16 cellular contexts compared by ENCODE assay signal in genomic region chr6:166411721-166412151, GRCh38. TPM values are rescaled to one million over a fixed set of nuclear protein-coding genes. Genes with fewer than 3 reads are reported as not detected.
A peak's percentile ranks its signal among the peaks of the same experiment; 100 is the strongest.
DNase-seq lines count a peak whose midpoint lies in the region; ATAC-seq and TF ChIP-seq lines count a peak whose summit lies in the region.
"Had no signal": no experiment of that assay in that cellular context is flagged by ENCODE, and none has a peak within 500 bp of the region (broad histone marks: within the 10 kb centered on the region; RNA-seq: fewer than 3 reads in every experiment).

No MANE protein-coding gene starts in this region.

- no peak overlapping the region for H3K9ac ChIP-seq in trophoblast cell (ENCODE audit: low read length)

- no peak overlapping the region for H3K14ac ChIP-seq in trophoblast cell (ENCODE audit: low read length)

- H2AFZ ChIP-seq in trophoblast cell (ENCODE audit: insufficient read depth, low read length, poor library complexity), result no peak overlapping the region

- no peak overlapping the region for H4K8ac ChIP-seq in trophoblast cell (ENCODE audit: low read depth, low read length)

- intact Hi-C loops in CD4-positive, alpha-beta T cell (cut with DNase I, micrococcal nuclease), result loop anchor here in 1 of 2 experiments (10.0 kb wide), 1 partner anchor 213 kb away; the partner anchor contains the start of gene RPS6KA2
- intact Hi-C loops in activated CD8-positive, alpha-beta T cell treated with anti-CD3 and anti-CD28 coated beads for 36 hours (cut with micrococcal nuclease), result no loop called here
- intact Hi-C loops in vagina (cut with DNase I), result no loop called here

- no peak overlapping the region for H4K91ac ChIP-seq in trophoblast cell (ENCODE audit: low read depth, low read length)

- H3K18ac ChIP-seq in trophoblast cell (ENCODE audit: low read length), result no peak overlapping the region

- peaks cover 7% of the 10 kb centered on the region for H3K9me3 Mint-ChIP-seq in CD4-positive, alpha-beta T cell
- peaks cover 10% of the 10 kb centered on the region for H3K9me3 Mint-ChIP-seq in activated CD8-positive, alpha-beta T cell treated with anti-CD3 and anti-CD28 coated beads for 36 hours
- peaks cover 11% of the 10 kb centered on the region for H3K9me3 Mint-ChIP-seq in central memory CD8-positive, alpha-beta T cell

- no peaks in the 10 kb centered on the region for H3K27me3 ChIP-seq in CD4-positive, alpha-beta T cell (ENCODE audit: control insufficient read depth, insufficient read depth, low read length)
- no peaks in the 10 kb centered on the region for H3K27me3 ChIP-seq in vagina
- H3K27me3 ChIP-seq in trophoblast cell (ENCODE audit: insufficient read depth, low read length), result no peaks in the 10 kb centered on the region
- H3K27me3 ChIP-seq: adrenal gland had no signal

- CTCF ChIA-PET in CD4-positive, alpha-beta T cell (lab: Charles Lee), result interaction anchor here (1.9 kb wide), 1 partner anchor 11 kb away, joined by 11 read pairs; no protein-coding TSS in a partner anchor
- CTCF ChIA-PET in activated CD8-positive, alpha-beta T cell treated with anti-CD3 and anti-CD28 coated beads for 36 hours (lab: Charles Lee), result interaction anchor here (1.1 to 3.8 kb wide), 4 partner anchors 11 to 137 kb away, joined by 3 to 24 read pairs (median 8); no protein-coding TSS in a partner anchor

- POLR2A ChIA-PET in CD4-positive, alpha-beta T cell (lab: Charles Lee), result interaction anchor here (1.0 to 2.9 kb wide), 6 partner anchors 11 to 215 kb away, joined by 4 to 10 read pairs (median 4); partner anchors contain the start of gene RPS6KA2
- POLR2A ChIA-PET in activated CD8-positive, alpha-beta T cell treated with anti-CD3 and anti-CD28 coated beads for 36 hours (lab: Charles Lee), result no interaction called here

- peak overlapping the region; percentile 22 for H3K27ac ChIP-seq in CD4-positive, alpha-beta T cell (ENCODE audit: low read depth, low read length)
- H3K27ac ChIP-seq in coronary artery (no peak overlapping the region), vagina (no peak overlapping the region), trophoblast cell (ENCODE audit: low read depth, low read length) (no peak overlapping the region)
- H3K27ac ChIP-seq: adrenal gland, HL-60, RWPE1 had no signal

- H3K4me1 Mint-ChIP-seq in CD4-positive, alpha-beta T cell (ENCODE audit: low read depth), result peaks cover 79% of the 10 kb centered on the region
- peaks cover 63% of the 10 kb centered on the region for H3K4me1 Mint-ChIP-seq in activated CD8-positive, alpha-beta T cell treated with anti-CD3 and anti-CD28 coated beads for 36 hours (ENCODE audit: low read depth)
- peaks cover 64% of the 10 kb centered on the region for H3K4me1 Mint-ChIP-seq in central memory CD8-positive, alpha-beta T cell

- no peak overlapping the region for H2BK120ac ChIP-seq in trophoblast cell (ENCODE audit: insufficient read depth, low read length, poor library complexity)

- H4K12ac ChIP-seq in trophoblast cell (ENCODE audit: low read depth, low read length), result no peak overlapping the region

- H3K4ac ChIP-seq in trophoblast cell (ENCODE audit: low read depth, low read length), result no peak overlapping the region

- no peak overlapping the region for H2AK5ac ChIP-seq in trophoblast cell (ENCODE audit: low read length)

- H3K27ac Mint-ChIP-seq in CD4-positive, alpha-beta T cell, result peak overlapping the region; percentile 97
- peak overlapping the region; percentile 3 for H3K27ac Mint-ChIP-seq in activated CD8-positive, alpha-beta T cell treated with anti-CD3 and anti-CD28 coated beads for 36 hours
- H3K27ac Mint-ChIP-seq in central memory CD8-positive, alpha-beta T cell (ENCODE audit: low read depth), result peak overlapping the region; percentile 78

- TF ChIP-seq POLR2A in vagina (IDR thresholded peaks at IDR 0.05), result no peak

- no peaks in the 10 kb centered on the region for H3K9me3 ChIP-seq in CD4-positive, alpha-beta T cell (ENCODE audit: control insufficient read depth, low read length)
- no peaks in the 10 kb centered on the region for H3K9me3 ChIP-seq in vagina
- peaks cover 6% of the 10 kb centered on the region for H3K9me3 ChIP-seq in trophoblast cell (ENCODE audit: insufficient read depth, low read depth, low read length)
- H3K9me3 ChIP-seq: adrenal gland had no signal

- H3K79me1 ChIP-seq in trophoblast cell (ENCODE audit: low read length), result no peaks in the 10 kb centered on the region

- ATAC-seq in CD4-positive, alpha-beta T cell (ENCODE audit: poor library complexity), result peak; percentile 79
- peak; percentile 47 for ATAC-seq in GM19351 (IDR thresholded peaks at IDR 0.05; ENCODE audit: unreplicated experiment)
- ATAC-seq in activated CD8-positive, alpha-beta T cell treated with anti-CD3 and anti-CD28 coated beads for 36 hours, result peak; percentile 64
- peak; percentile 81 for ATAC-seq in central memory CD8-positive, alpha-beta T cell (replicated peaks; ENCODE audit: extremely low read depth, poor library complexity, severe bottlenecking)

- no peak overlapping the region for H3K4me2 ChIP-seq in trophoblast cell (ENCODE audit: low read length)

- H2BK5ac ChIP-seq in trophoblast cell (ENCODE audit: low read depth, low read length, poor library complexity), result no peak overlapping the region

- H3K4me3 ChIP-seq in coronary artery (no peak overlapping the region), vagina (no peak overlapping the region), trophoblast cell (ENCODE audit: low read depth, low read length) (no peak overlapping the region)
- H3K4me3 ChIP-seq: adrenal gland had no signal

- H3K4me1 ChIP-seq in vagina, result no peaks in the 10 kb centered on the region
- H3K4me1 ChIP-seq in trophoblast cell (ENCODE audit: control insufficient read depth in 1 of 2, insufficient read depth in 2 of 2, low read length in 2 of 2), result no peaks in the 10 kb centered on the region
- H3K4me1 ChIP-seq: adrenal gland had no signal

- H3K4me3 Mint-ChIP-seq in CD4-positive, alpha-beta T cell, result peak overlapping the region; percentile 76
- peak overlapping the region; percentile 1 for H3K4me3 Mint-ChIP-seq in activated CD8-positive, alpha-beta T cell treated with anti-CD3 and anti-CD28 coated beads for 36 hours
- H3K4me3 Mint-ChIP-seq in central memory CD8-positive, alpha-beta T cell, result peak overlapping the region; percentile 61

- no peak overlapping the region for H2BK12ac ChIP-seq in trophoblast cell (ENCODE audit: low read length)

- no peaks in the 10 kb centered on the region for H3K79me2 ChIP-seq in trophoblast cell (ENCODE audit: control insufficient read depth, insufficient read depth, low read length, poor library complexity)

- no peak for TF ChIP-seq CTCF in CD4-positive, alpha-beta T cell (IDR thresholded peaks at IDR 0.05)
- no peak for TF ChIP-seq CTCF in activated CD8-positive, alpha-beta T cell treated with anti-CD3 and anti-CD28 coated beads for 36 hours (IDR thresholded peaks at IDR 0.05)
- TF ChIP-seq CTCF in coronary artery (IDR thresholded peaks at IDR 0.05) (no peak), vagina (IDR thresholded peaks at IDR 0.05) (no peak)

- no peak overlapping the region for H3K23ac ChIP-seq in trophoblast cell (ENCODE audit: low read length)

- no CpG with 5 or more reads among the region's 12 CpGs for WGBS in trophoblast cell (ENCODE audit: extremely low coverage, insufficient coverage, insufficient read length)

- peaks cover 12% of the 10 kb centered on the region for H3K36me3 Mint-ChIP-seq in CD4-positive, alpha-beta T cell (ENCODE audit: low read depth)
- H3K36me3 Mint-ChIP-seq in activated CD8-positive, alpha-beta T cell treated with anti-CD3 and anti-CD28 coated beads for 36 hours (ENCODE audit: low read depth), result peaks cover 13% of the 10 kb centered on the region
- H3K36me3 Mint-ChIP-seq in central memory CD8-positive, alpha-beta T cell (ENCODE audit: insufficient read depth), result peaks cover 6% of the 10 kb centered on the region

- peak in 8 of 10 experiments; percentile 33 to 61 (median 44) for DNase-seq in CD4-positive, alpha-beta T cell
- peak; percentile 53 for DNase-seq in activated CD8-positive, alpha-beta T cell treated with anti-CD3 and anti-CD28 coated beads for 36 hours
- peak in 1 of 2 donors; percentile 35 for DNase-seq in central memory CD8-positive, alpha-beta T cell (ENCODE audit: low spot score in 2 of 2)
- no peak for DNase-seq in coronary artery (ENCODE audit: low spot score)
- DNase-seq in vagina (ENCODE audit: extremely low spot score in 2 of 2), result no peak
- no peak for DNase-seq in NCI-H69 (lab: John Stamatoyannopoulos, UW)
- no peak for DNase-seq in trophoblast cell
- DNase-seq: adrenal gland, DMS153, foreskin melanocyte, KBM-7, NCI-H1105 treated with DMSO at 0.1 percent for 48 hours, NCI-H2171 treated with DMSO at 0.1 percent for 48 hours had no signal

- H3K36me3 ChIP-seq in vagina, result peaks cover 0 to 15% of the 10 kb centered on the region in 2 donors
- peaks cover 8 to 13% of the 10 kb centered on the region in 2 experiments for H3K36me3 ChIP-seq in trophoblast cell (ENCODE audit: control insufficient read depth in 1 of 2, insufficient read depth in 2 of 2, low read length in 2 of 2)

- no peaks in the 10 kb centered on the region for H3K27me3 Mint-ChIP-seq in CD4-positive, alpha-beta T cell
- H3K27me3 Mint-ChIP-seq in activated CD8-positive, alpha-beta T cell treated with anti-CD3 and anti-CD28 coated beads for 36 hours, result no peaks in the 10 kb centered on the region
- H3K27me3 Mint-ChIP-seq in central memory CD8-positive, alpha-beta T cell, result no peaks in the 10 kb centered on the region

RNA-seq across cellular contexts. Expression of gene MPC1, which starts 29.0 kb away (rescaled TPM):
- 10 to 100 TPM; 17.4 to 19.3 TPM for total RNA-seq in CD4-positive, alpha-beta T cell
- 10 to 100 TPM; 17.4 to 20.3 TPM for total RNA-seq in activated CD8-positive, alpha-beta T cell treated with anti-CD3 and anti-CD28 coated beads for 36 hours
- 44.0 TPM for total RNA-seq in vagina
- 37.3 and 39.8 TPM in 2 replicates for polyA plus RNA-seq in trophoblast cell (2013)

Comparison
In these comparisons a context has a peak if more than half of its experiments do, and no peak if none do; other contexts are left out.
1. DNase-seq: peak in CD4-positive, alpha-beta T cell (8 of 10) and activated CD8-positive, alpha-beta T cell treated with anti-CD3 and anti-CD28 coated beads for 36 hours (single experiment); none in coronary artery (single experiment), vagina (0 of 2), NCI-H69 (single experiment) and trophoblast cell (0 of 2).
2. H3K27ac Mint-ChIP-seq: peak in every context shown above with its lines; median percentile 97 in CD4-positive, alpha-beta T cell; 78 in central memory CD8-positive, alpha-beta T cell; 3 in activated CD8-positive, alpha-beta T cell treated with anti-CD3 and anti-CD28 coated beads for 36 hours.
3. H3K4me3 Mint-ChIP-seq: peak in every context shown above with its lines; median percentile 76 in CD4-positive, alpha-beta T cell; 61 in central memory CD8-positive, alpha-beta T cell; 1 in activated CD8-positive, alpha-beta T cell treated with anti-CD3 and anti-CD28 coated beads for 36 hours.
4. Peak in every context shown above with its lines, with median percentiles within 50 percentile points of each other: ATAC-seq.